ENCODE assay signal across 8 cellular contexts in the genomic region with DNA sequence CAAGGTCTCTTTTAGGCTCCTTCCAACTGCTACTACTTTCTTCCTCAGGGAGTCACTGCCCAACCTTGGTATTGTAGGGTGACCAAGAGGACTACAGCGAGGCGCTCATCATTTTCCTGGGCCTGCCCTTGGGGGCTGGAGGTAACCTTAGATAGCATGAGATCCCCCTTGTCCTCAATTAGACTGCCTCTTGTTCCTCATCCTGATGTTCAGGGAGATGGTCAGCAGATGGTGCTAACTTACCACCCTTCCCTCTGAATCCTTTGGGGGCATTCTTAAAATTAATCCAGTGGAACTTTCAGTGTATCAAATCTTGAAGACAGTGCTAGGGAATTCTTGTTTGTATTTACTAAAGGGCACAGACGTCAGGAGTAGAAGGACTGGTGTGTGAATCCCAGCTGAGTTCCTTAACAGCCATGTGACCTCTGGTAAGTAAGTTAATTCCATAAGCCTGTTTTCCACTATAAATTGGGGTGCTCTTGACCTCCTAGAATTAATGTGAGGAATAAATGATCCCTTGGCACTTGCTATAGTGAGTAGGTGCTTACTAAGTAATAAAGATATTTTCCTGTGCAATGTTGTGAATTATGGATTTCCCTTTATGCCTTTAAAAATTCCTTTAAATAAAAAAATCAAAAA. TPM values are rescaled to one million over a fixed set of nuclear protein-coding genes. Genes with fewer than 3 reads are reported as not detected.
DNase-seq lines count a peak whose midpoint lies in the region; ATAC-seq, FAIRE-seq and TF ChIP-seq lines count a peak whose summit lies in the region.

No MANE protein-coding gene starts in this region.

- H3K27me3 Mint-ChIP-seq in activated T-helper 2 cell treated with anti-CD3 and anti-CD28 coated beads, Interferon-gamma antibody, Interleukin-2, Interleukin-4, amounts not matched to agents 10 μg/mL and 5 μg/mL and 100 μg/mL, durations not matched to agents 14 hours and 24 hours and 36 hours (ENCODE audit: low read depth), result no peaks in the 10 kb centered on the region

- peak; percentile 56 to 65 (median 60) for TF ChIP-seq CTCF in right lobe of liver (IDR thresholded peaks at IDR 0.05)

- no peak overlapping the region for H3K4me3 Mint-ChIP-seq in activated T-helper 2 cell treated with anti-CD3 and anti-CD28 coated beads, Interferon-gamma antibody, Interleukin-2, Interleukin-4, amounts not matched to agents 10 μg/mL and 5 μg/mL and 100 μg/mL, durations not matched to agents 14 hours and 24 hours and 36 hours (ENCODE audit: low read depth)

- no peak overlapping the region for H3K27ac Mint-ChIP-seq in activated T-helper 2 cell treated with anti-CD3 and anti-CD28 coated beads, Interferon-gamma antibody, Interleukin-2, Interleukin-4, amounts not matched to agents 10 μg/mL and 5 μg/mL and 100 μg/mL, durations not matched to agents 14 hours and 24 hours and 36 hours

- no peaks in the 10 kb centered on the region for H3K9me3 Mint-ChIP-seq in activated T-helper 2 cell treated with anti-CD3 and anti-CD28 coated beads, Interferon-gamma antibody, Interleukin-2, Interleukin-4, amounts not matched to agents 10 μg/mL and 5 μg/mL and 100 μg/mL, durations not matched to agents 14 hours and 24 hours and 36 hours

- no peak overlapping the region for H3K27ac ChIP-seq in right lobe of liver

- H3K36me3 ChIP-seq in right lobe of liver, result no peaks in the 10 kb centered on the region

- H3K36me3 Mint-ChIP-seq in activated T-helper 2 cell treated with anti-CD3 and anti-CD28 coated beads, Interferon-gamma antibody, Interleukin-2, Interleukin-4, amounts not matched to agents 10 μg/mL and 5 μg/mL and 100 μg/mL, durations not matched to agents 14 hours and 24 hours and 36 hours (ENCODE audit: low read depth), result peaks cover 2% of the 10 kb centered on the region

- DNase-seq in AG20443 (ENCODE audit: low spot score) (peak; percentile 80), GM12891 (ENCODE audit: insufficient read length, low spot score) (no peak), NCI-H446 treated with DMSO at 0.1 percent for 48 hours (lab: John Stamatoyannopoulos, UW) (peak; percentile 6), astrocyte of the hippocampus (ENCODE audit: low read depth, low spot score) (peak; percentile 75), right lobe of liver (no peak)
- DNase-seq in activated T-helper 2 cell treated with anti-CD3 and anti-CD28 coated beads, Interferon-gamma antibody, Interleukin-2, Interleukin-4, amounts not matched to agents 10 μg/mL and 5 μg/mL and 100 μg/mL, durations not matched to agents 14 hours and 24 hours and 36 hours (ENCODE audit: low spot score), result no peak

- TF ChIP-seq POLR2A in GM12891 (IDR thresholded peaks at IDR 0.05; ENCODE audit: low read depth, low read length) (no peak), right lobe of liver (IDR thresholded peaks at IDR 0.05) (no peak)

- H3K4me3 ChIP-seq in right lobe of liver, result no peak overlapping the region

- H3K27me3 ChIP-seq in right lobe of liver, result no peaks in the 10 kb centered on the region

- ATAC-seq in right lobe of liver, result no peak
- no peak for ATAC-seq in HG03108 (IDR thresholded peaks at IDR 0.05; ENCODE audit: unreplicated experiment)
- ATAC-seq in GM19035 (IDR thresholded peaks at IDR 0.05; ENCODE audit: unreplicated experiment), result no peak

- H3K9me3 ChIP-seq in right lobe of liver, result no peaks in the 10 kb centered on the region

- WGBS in right lobe of liver (ENCODE audit: insufficient coverage, low coverage, low lambda C conversion rate, missing lambda C conversion rate), result 29% methylated on average over 3 of the region's 3 CpGs

- peak; percentile 91 for FAIRE-seq in GM12891 (lab: Jason Lieb, UNC)

- peaks cover 0 to 3% (median 0%) of the 10 kb centered on the region in 4 donors for H3K4me1 ChIP-seq in right lobe of liver

- H3K4me1 Mint-ChIP-seq in activated T-helper 2 cell treated with anti-CD3 and anti-CD28 coated beads, Interferon-gamma antibody, Interleukin-2, Interleukin-4, amounts not matched to agents 10 μg/mL and 5 μg/mL and 100 μg/mL, durations not matched to agents 14 hours and 24 hours and 36 hours (ENCODE audit: low read depth), result peaks cover 6% of the 10 kb centered on the region

- intact Hi-C loops in right lobe of liver (cut with DNase I), result no loop called here
- intact Hi-C loops in activated T-helper 2 cell treated with anti-CD3 and anti-CD28 coated beads, Interferon-gamma antibody, Interleukin-2, Interleukin-4, amounts not matched to agents 10 μg/mL and 5 μg/mL and 100 μg/mL, durations not matched to agents 14 hours and 24 hours and 36 hours (cut with micrococcal nuclease), result loop anchor here (1.0 kb wide), 1 partner anchor 108 kb away; no protein-coding TSS in a partner anchor

TF ChIP-seq in GM12891, 5 proteins besides CTCF, POLR2A, EP300 and RAD21:
- TF ChIP-seq SPI1 (IDR thresholded peaks at IDR 0.05; ENCODE audit: low read depth, low read length) (no peak), PAX5 (IDR thresholded peaks at IDR 0.05; ENCODE audit: insufficient read depth, low read length, severe bottlenecking) (no peak), POU2F2 (IDR thresholded peaks at IDR 0.05; ENCODE audit: low read depth, low read length) (no peak), TAF1 (IDR thresholded peaks at IDR 0.05; ENCODE audit: low read depth, low read length) (no peak)

RNA-seq across cellular contexts. Expression of gene CLPX, which starts 4.1 kb away (rescaled TPM):
- polyA plus RNA-seq in GM12891 (2012; ENCODE audit: low read depth, missing spikeins), result 24.9 TPM
- 10 to 100 TPM; 57.6 to 80.9 (median 72.8) TPM for total RNA-seq in right lobe of liver
- total RNA-seq in activated T-helper 2 cell treated with anti-CD3 and anti-CD28 coated beads, Interferon-gamma antibody, Interleukin-2, Interleukin-4, amounts not matched to agents 10 μg/mL and 5 μg/mL and 100 μg/mL, durations not matched to agents 14 hours and 24 hours and 36 hours, result 53.5 and 59.2 TPM in 2 replicates

RNA-seq across cellular contexts. Expression of gene CILP, which starts 22.1 kb away (rescaled TPM):
- polyA plus RNA-seq in GM12891 (2012; ENCODE audit: low read depth, missing spikeins), result 0.14 TPM
- total RNA-seq in right lobe of liver, result 1 to 10 TPM in 3 of 6 experiments, under 1 TPM in 3; 0.46 to 2.5 (median 0.99) TPM
- total RNA-seq in activated T-helper 2 cell treated with anti-CD3 and anti-CD28 coated beads, Interferon-gamma antibody, Interleukin-2, Interleukin-4, amounts not matched to agents 10 μg/mL and 5 μg/mL and 100 μg/mL, durations not matched to agents 14 hours and 24 hours and 36 hours, result 0.05 TPM in 1 of 2 replicates, not detected in the other

RNA-seq across cellular contexts. Expression of gene PDCD7, which starts 55.6 kb away (rescaled TPM):
- polyA plus RNA-seq in GM12891 (2012; ENCODE audit: low read depth, missing spikeins), result 9.1 TPM
- total RNA-seq in right lobe of liver, result 10 to 100 TPM in 3 of 6 experiments, 1 to 10 TPM in 3; 6.3 to 12.2 (median 9.1) TPM
- total RNA-seq in activated T-helper 2 cell treated with anti-CD3 and anti-CD28 coated beads, Interferon-gamma antibody, Interleukin-2, Interleukin-4, amounts not matched to agents 10 μg/mL and 5 μg/mL and 100 μg/mL, durations not matched to agents 14 hours and 24 hours and 36 hours, result 51.9 and 68.4 TPM in 2 replicates

Comparison
In these comparisons a context has a peak if more than half of its experiments do, and no peak if none do; other contexts are left out.
1. DNase-seq: peak in AG20443 (single experiment), NCI-H446 treated with DMSO at 0.1 percent for 48 hours (single experiment) and astrocyte of the hippocampus (single experiment); none in GM12891 (single experiment), right lobe of liver (0 of 3) and activated T-helper 2 cell treated with anti-CD3 and anti-CD28 coated beads, Interferon-gamma antibody, Interleukin-2, Interleukin-4, amounts not matched to agents 10 μg/mL and 5 μg/mL and 100 μg/mL, durations not matched to agents 14 hours and 24 hours and 36 hours (single experiment).